Comparison of ENCODE assay signal across 8 cellular contexts in genomic region chr10:24724381-24725228, GRCh38. TPM values are rescaled to one million over a fixed set of nuclear protein-coding genes. Genes with fewer than 3 reads are reported as not detected.
A peak's percentile ranks its signal among the peaks of the same experiment; 100 is the strongest.
DNase-seq lines count a peak whose midpoint lies in the region; ATAC-seq and TF ChIP-seq lines count a peak whose summit lies in the region.

No MANE protein-coding gene starts in this region.

- H3K4me1 Mint-ChIP-seq in activated T-cell treated with anti-CD3 and anti-CD28 coated beads, Interleukin-2, amount 50 U/mL, for 72 hours (ENCODE audit: low read depth) = peaks cover 24% of the 10 kb centered on the region

- H3K4me3 ChIP-seq in KMS-11 (IDR thresholded peaks at IDR 0.05; ENCODE audit: insufficient read depth, low read depth, low read length) (no peak overlapping the region), Panc1 (ENCODE audit: low read depth in 2 of 2, low read length in 2 of 2) (peak overlapping the region; percentile 77 to 89), esophagus squamous epithelium (peak overlapping the region; percentile 66 to 87 (median 79)), muscle layer of duodenum (ENCODE audit: low read depth in 1 of 2, low read length in 2 of 2) (peak overlapping the region; percentile 87 to 95)

- peak overlapping the region; percentile 89 for H2AFZ ChIP-seq in KMS-11 (ENCODE audit: low read depth)

- TF ChIP-seq CTCF in KMS-11 (conservative IDR thresholded peaks at IDR 0.05; ENCODE audit: low read depth, low read length) (no peak), Panc1 (IDR thresholded peaks at IDR 0.05) (no peak), esophagus squamous epithelium (IDR thresholded peaks at IDR 0.05) (no peak)

- ATAC-seq in GM21786 (IDR thresholded peaks at IDR 0.05; ENCODE audit: unreplicated experiment) = peak; percentile 82
- ATAC-seq in Panc1 = peak; percentile 86
- ATAC-seq in activated T-cell treated with anti-CD3 and anti-CD28 coated beads, Interleukin-2, amount 50 U/mL, for 72 hours (replicated peaks in 1 of 2) = peak; percentile 87 to 89

- H3K9ac ChIP-seq in KMS-11 = peak overlapping the region; percentile 61; the same call in 1 of the 2 replicates

- WGBS in esophagus squamous epithelium, 2 donors = 2 to 4% methylated on average over 17 to 26 of the region's 52 CpGs

- POLR2A ChIA-PET in Panc1 (lab: Charles Lee) = interaction anchor here (0.7 kb wide), 1 partner anchor 13 kb away, joined by 6 read pairs; no protein-coding TSS in a partner anchor

- H4K20me1 ChIP-seq in KMS-11 (ENCODE audit: insufficient read depth) = no peaks in the 10 kb centered on the region

- peak overlapping the region; percentile 53 for H3K27ac ChIP-seq in KMS-11
- H3K27ac ChIP-seq in Panc1 (ENCODE audit: low read length) = peak overlapping the region; percentile 86
- H3K27ac ChIP-seq in esophagus squamous epithelium = peak overlapping the region; percentile 96 to 98 (median 98)
- peak overlapping the region; percentile 94 for H3K27ac ChIP-seq in muscle layer of duodenum (ENCODE audit: low read length)

- DNase-seq in DMS79 treated with DMSO at 0.1 percent for 48 hours (lab: John Stamatoyannopoulos, UW) (peak; percentile 70), Panc1 (ENCODE audit: low read depth, low spot score) (peak; percentile 80), esophagus squamous epithelium (lab: John Stamatoyannopoulos, UW) (peak; percentile 77)
- DNase-seq in activated T-cell treated with anti-CD3 and anti-CD28 coated beads, Interleukin-2, amount 50 U/mL, for 72 hours = peak; percentile 95
- DNase-seq in stimulated activated CD8-positive, alpha-beta memory T cell treated with anti-CD3 and anti-CD28 coated beads, Interleukin-7, amount 100 ng/mL, for 24 hours (ENCODE audit: low read depth) = peak; percentile 91

- H3K27ac Mint-ChIP-seq in activated T-cell treated with anti-CD3 and anti-CD28 coated beads, Interleukin-2, amount 50 U/mL, for 72 hours = no peak overlapping the region

- in situ Hi-C loops in Panc1 (cut with HindIII; ENCODE audit: low pct_unique_long_range_greater_than_20kb, low sequenced_read_pairs) = no loop called here

- no peaks in the 10 kb centered on the region for H3K27me3 ChIP-seq in KMS-11 (ENCODE audit: insufficient read depth, low read depth)
- no peaks in the 10 kb centered on the region for H3K27me3 ChIP-seq in Panc1 (ENCODE audit: control insufficient read depth, insufficient read depth, low read length)
- no peaks in the 10 kb centered on the region for H3K27me3 ChIP-seq in esophagus squamous epithelium
- no peaks in the 10 kb centered on the region for H3K27me3 ChIP-seq in muscle layer of duodenum (ENCODE audit: low read depth, low read length)

- H3K4me2 ChIP-seq in KMS-11 = peak overlapping the region; percentile 81

- no TSS peak for BruUV-seq in Panc1 (replicated peaks; lab: Mats Ljungman, UMichigan)

- CTCF ChIA-PET in Panc1 (lab: Charles Lee) = interaction anchor here (0.6 kb wide), 1 partner anchor 31 kb away, joined by 9 read pairs; no protein-coding TSS in a partner anchor

- no peaks in the 10 kb centered on the region for H3K9me3 ChIP-seq in Panc1 (ENCODE audit: control insufficient read depth, insufficient read depth, low read depth, low read length)
- no peaks in the 10 kb centered on the region for H3K9me3 ChIP-seq in esophagus squamous epithelium
- H3K9me3 ChIP-seq in muscle layer of duodenum (ENCODE audit: control insufficient read depth in 1 of 2, low read length in 2 of 2) = no peaks in the 10 kb centered on the region

- no peaks in the 10 kb centered on the region for H3K27me3 Mint-ChIP-seq in activated T-cell treated with anti-CD3 and anti-CD28 coated beads, Interleukin-2, amount 50 U/mL, for 72 hours (ENCODE audit: low read depth)

- peaks cover 31% of the 10 kb centered on the region for H3K4me1 ChIP-seq in KMS-11 (ENCODE audit: low read depth, poor library complexity, severe bottlenecking)
- no peaks in the 10 kb centered on the region; the same call in 1 of the 2 replicates for H3K4me1 ChIP-seq in Panc1 (ENCODE audit: control insufficient read depth, insufficient read depth, low read length)
- H3K4me1 ChIP-seq in esophagus squamous epithelium = peaks cover 0 to 38% (median 6%) of the 10 kb centered on the region in 3 donors
- H3K4me1 ChIP-seq in muscle layer of duodenum (ENCODE audit: control insufficient read depth in 1 of 2, insufficient read depth in 2 of 2, low read length in 2 of 2) = peaks cover 11 to 18% of the 10 kb centered on the region in 2 donors

- peak in 3 of 4 donors; percentile 83 to 96 (median 86) for TF ChIP-seq POLR2A in esophagus squamous epithelium (IDR thresholded peaks at IDR 0.05)

- peak overlapping the region; percentile 89 to 90 for H3K4me3 Mint-ChIP-seq in activated T-cell treated with anti-CD3 and anti-CD28 coated beads, Interleukin-2, amount 50 U/mL, for 72 hours

- H3K79me2 ChIP-seq in KMS-11 (ENCODE audit: insufficient read depth, low read depth) = peaks cover 27% of the 10 kb centered on the region

- intact Hi-C loops in Panc1 (cut with micrococcal nuclease; ENCODE audit: unreplicated experiment) = loop anchor here (5.0 to 10.0 kb wide), 3 partner anchors 82 to 360 kb away; partner anchors contain the start of gene PRTFDC1
- intact Hi-C loops in esophagus squamous epithelium (cut with DNase I) = no loop called here

- no peaks in the 10 kb centered on the region for H3K9me3 Mint-ChIP-seq in activated T-cell treated with anti-CD3 and anti-CD28 coated beads, Interleukin-2, amount 50 U/mL, for 72 hours

- H3K36me3 ChIP-seq in KMS-11 (ENCODE audit: insufficient read depth) (no peaks in the 10 kb centered on the region), Panc1 (ENCODE audit: control insufficient read depth, insufficient read depth, low read length) (no peaks in the 10 kb centered on the region), esophagus squamous epithelium (no peaks in the 10 kb centered on the region), muscle layer of duodenum (ENCODE audit: control insufficient read depth in 1 of 2, insufficient read depth in 2 of 2, low read length in 2 of 2) (no peaks in the 10 kb centered on the region)

- H3K36me3 Mint-ChIP-seq in activated T-cell treated with anti-CD3 and anti-CD28 coated beads, Interleukin-2, amount 50 U/mL, for 72 hours (ENCODE audit: insufficient read depth in 2 of 2) = peaks cover 0 to 2% of the 10 kb centered on the region in 2 donors

RNA-seq across cellular contexts. Expression of gene ARHGAP21, which starts 0.9 kb away (rescaled TPM):
- total RNA-seq in Panc1 (2021; ENCODE audit: unreplicated experiment) = 45.8 TPM
- polyA plus RNA-seq in Panc1 (2012; ENCODE audit: insufficient read length) = 26.3 TPM
- total RNA-seq in activated T-cell treated with anti-CD3 and anti-CD28 coated beads, Interleukin-2, amount 50 U/mL, for 72 hours = 10 to 100 TPM; 22.6 to 22.9 TPM
- total RNA-seq in esophagus squamous epithelium = 10 to 100 TPM; 15.3 to 59.1 (median 37.1) TPM
